16 cellular contexts compared by ENCODE assay signal in genomic region chrX:80306007-80306406, GRCh38.
DNase-seq lines count a peak whose midpoint lies in the region; ATAC-seq and TF ChIP-seq lines count a peak whose summit lies in the region.
"Had no signal": no experiment of that assay in that cellular context is flagged by ENCODE, and none has a peak within 500 bp of the region (broad histone marks: within the 10 kb centered on the region; RNA-seq: fewer than 3 reads in every experiment).

No MANE protein-coding gene starts in this region.

- peaks cover 11% of the 10 kb centered on the region for H3K4me1 ChIP-seq in PC-3 (ENCODE audit: insufficient read depth, low read length)
- H3K4me1 ChIP-seq: Caco-2 had no signal

- POLR2A ChIA-PET in PC-3 (lab: Charles Lee; ENCODE audit: unreplicated experiment) = interaction anchor here (0.7 kb wide), 1 partner anchor 28 kb away, joined by 3 read pairs; no protein-coding TSS in a partner anchor

- no peak overlapping the region; the same call in 1 of the 2 replicates for H3K4me2 ChIP-seq in PC-3 (ENCODE audit: low read length)
- H3K4me2 ChIP-seq: GM23338 had no signal

- no peak overlapping the region for H3K4me3 ChIP-seq in PC-3 (ENCODE audit: low read length)
- no peak overlapping the region for H3K4me3 ChIP-seq in WERI-Rb-1 (ENCODE audit: low read depth, low read length)
- H3K4me3 ChIP-seq: GM23338 had no signal

- ATAC-seq in PC-3 (peak; percentile 76), esophagus mucosa (peak; percentile 87), GM19328 (IDR thresholded peaks at IDR 0.05; ENCODE audit: unreplicated experiment) (no peak)
- ATAC-seq: GM23338 had no signal

- H3F3A ChIP-seq in PC-3 (ENCODE audit: low read length, unreplicated experiment) = no peaks in the 10 kb centered on the region

- H3K27me3 ChIP-seq in PC-3 (ENCODE audit: low read length) = no peaks in the 10 kb centered on the region
- H3K27me3 ChIP-seq in WERI-Rb-1 (ENCODE audit: insufficient read depth, low read depth, severe bottlenecking) = no peaks in the 10 kb centered on the region

- H3K9ac ChIP-seq in PC-3 (ENCODE audit: low read length) = no peak overlapping the region

- no TSS peak for BruUV-seq in PC-3 (replicated peaks; lab: Mats Ljungman, UMichigan)

- TF ChIP-seq CTCF in C4-2B (conservative IDR thresholded peaks at IDR 0.05) (no peak), PC-3 (conservative IDR thresholded peaks at IDR 0.05; ENCODE audit: low read depth, low read length) (no peak), WERI-Rb-1 (IDR thresholded peaks at IDR 0.05; ENCODE audit: low read depth, low read length) (no peak)

- H3K36me3 ChIP-seq in PC-3 (ENCODE audit: low read depth, low read length) (no peaks in the 10 kb centered on the region), WERI-Rb-1 (no peaks in the 10 kb centered on the region)

- H3K27ac ChIP-seq in C4-2B (peak overlapping the region; percentile 56), PC-3 (ENCODE audit: low read length) (peak overlapping the region; percentile 50), WERI-Rb-1 (no peak overlapping the region)
- H3K27ac ChIP-seq: 22Rv1 had no signal

- H3K79me2 ChIP-seq in PC-3 (ENCODE audit: low read length) = no peaks in the 10 kb centered on the region

- no peaks in the 10 kb centered on the region for H4K20me1 ChIP-seq in PC-3 (ENCODE audit: low read length)

- no peak overlapping the region for H2AFZ ChIP-seq in PC-3 (ENCODE audit: low read length)
- H2AFZ ChIP-seq: GM23338 had no signal

- DNase-seq in DMS53 (lab: John Stamatoyannopoulos, UW) (peak; percentile 4), DMS53 treated with DMSO at 0.1 percent for 48 hours (lab: John Stamatoyannopoulos, UW; ENCODE audit: unreplicated experiment) (no peak), PC-3 (peak; percentile 58), NCI-H510A treated with DMSO at 0.1 percent for 48 hours (lab: John Stamatoyannopoulos, UW) (no peak), WERI-Rb-1 (no peak)
- DNase-seq: Caco-2; CD8-positive, alpha-beta memory T cell; DMS 273 treated with DMSO at 0.1 percent for 48 hours; DMS79 treated with DMSO at 0.1 percent for 48 hours; GDM1; H7 had no signal

- H3K9me3 ChIP-seq in PC-3 (ENCODE audit: low read length) (no peaks in the 10 kb centered on the region), WERI-Rb-1 (ENCODE audit: severe bottlenecking) (no peaks in the 10 kb centered on the region)
- H3K9me3 ChIP-seq: Caco-2 had no signal

- intact Hi-C loops in PC-3 (cut with micrococcal nuclease) = no loop called here

- CTCF ChIA-PET in PC-3 (lab: Charles Lee) = no interaction called here

- H3K9me2 ChIP-seq in PC-3 (replicated peaks; ENCODE audit: low read length) = no peaks in the 10 kb centered on the region

Comparison
In these comparisons a context has a peak if more than half of its experiments do, and no peak if none do; other contexts are left out.
1. DNase-seq: peak in DMS53 (single experiment) and PC-3 (single experiment); none in DMS53 treated with DMSO at 0.1 percent for 48 hours (single experiment), NCI-H510A treated with DMSO at 0.1 percent for 48 hours (single experiment) and WERI-Rb-1 (single experiment).